Comparison of ENCODE assay signal across 14 cellular contexts in the genomic region with DNA sequence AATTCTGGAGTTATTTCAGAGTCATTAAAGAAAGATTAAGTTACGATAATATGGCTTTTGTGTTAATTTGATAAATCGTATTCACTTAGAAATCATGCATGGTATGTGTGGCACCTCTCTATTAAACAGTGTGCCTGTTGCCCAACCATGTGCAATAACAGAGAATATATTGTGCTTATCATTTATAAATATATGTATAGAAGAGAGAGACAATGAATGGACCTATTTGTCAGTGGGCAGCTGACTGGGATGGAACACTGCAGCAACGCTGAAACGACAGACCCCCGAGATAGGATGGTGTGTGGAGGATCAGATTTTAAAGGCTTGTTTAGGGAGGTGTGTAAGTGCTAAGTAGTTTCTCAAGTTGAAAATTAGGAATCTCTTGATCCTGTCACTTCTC.
"Had no signal": no experiment of that assay in that cellular context is flagged by ENCODE, and none has a peak within 500 bp of the region (broad histone marks: within the 10 kb centered on the region; RNA-seq: fewer than 3 reads in every experiment).

No MANE protein-coding gene starts in this region.

- H3K4me3 ChIP-seq: ascending aorta, esophagus squamous epithelium, transverse colon had no signal

- H3K9me3 ChIP-seq: ascending aorta, esophagus squamous epithelium, transverse colon had no signal

- DNase-seq: activated B cell treated with CpG ODN at 0.5 μM for 24 hours; activated CD4-positive, alpha-beta T cell treated with anti-CD3 and anti-CD28 coated beads, Interleukin-2, amount 10 ng/mL, durations not matched to agents 24 days and 14 days; activated CD8-positive, alpha-beta memory T cell treated with anti-CD3 and anti-CD28 coated beads, Interleukin-2, amount 50 U/mL, for 4 hours; activated naive CD4-positive, alpha-beta T cell treated with anti-CD3 and anti-CD28 coated beads, Interleukin-2, amount 50 U/mL, for 16 hours; activated T-cell treated with anti-CD3 and anti-CD28 coated beads, Interleukin-2, amount 50 U/mL, for 4 hours; effector memory CD8-positive, alpha-beta T cell; esophagus squamous epithelium; natural killer cell; occipital lobe; posterior cingulate gyrus; retina; stimulated activated naive CD4-positive, alpha-beta T cell; transverse colon had no signal

- H3K4me1 ChIP-seq: esophagus squamous epithelium, transverse colon had no signal

- H3K27ac ChIP-seq: ascending aorta, esophagus squamous epithelium, transverse colon had no signal

- ATAC-seq: activated T-cell treated with anti-CD3 and anti-CD28 coated beads, Interleukin-2, amount 50 U/mL, for 4 hours; effector memory CD8-positive, alpha-beta T cell; natural killer cell had no signal

- H3K27me3 ChIP-seq: ascending aorta, esophagus squamous epithelium, transverse colon had no signal

- H3K36me3 ChIP-seq: ascending aorta, esophagus squamous epithelium, transverse colon had no signal
